23 cellular contexts compared by ENCODE assay signal in genomic region chr15:62802612-62803011, GRCh38.
DNase-seq lines count a peak whose midpoint lies in the region; ATAC-seq and TF ChIP-seq lines count a peak whose summit lies in the region.
"Had no signal": no experiment of that assay in that cellular context is flagged by ENCODE, and none has a peak within 500 bp of the region (broad histone marks: within the 10 kb centered on the region; RNA-seq: fewer than 3 reads in every experiment).

No MANE protein-coding gene starts in this region.

- H3K27ac Mint-ChIP-seq in chondrocyte (ENCODE audit: unreplicated experiment), result no peak overlapping the region
- H3K27ac Mint-ChIP-seq: CD4-positive, alpha-beta memory T cell; HFFc6 had no signal

- no peaks in the 10 kb centered on the region for H3K36me3 ChIP-seq in brain microvascular endothelial cell (replicated peaks)
- H3K36me3 ChIP-seq: HAP-1 had no signal

- H3K36me3 Mint-ChIP-seq in chondrocyte (ENCODE audit: low read depth), result peaks cover 8% of the 10 kb centered on the region
- H3K36me3 Mint-ChIP-seq: CD4-positive, alpha-beta memory T cell had no signal

- DNase-seq in Ammon's horn (ENCODE audit: low spot score) (peak; percentile 38), dorsolateral prefrontal cortex (no peak), midbrain (lab: John Stamatoyannopoulos, UW) (peak; percentile 8), putamen (ENCODE audit: low spot score) (peak; percentile 34), chondrocyte (ENCODE audit: low spot score) (no peak), brain microvascular endothelial cell (no peak), foreskin fibroblast (no peak)
- DNase-seq: 8988T; ACHN; AML-193; C1 segment of cervical spinal cord; Calu3; CD4-positive, alpha-beta memory T cell; COR-L47; DMS153; DND-41; GDM1; GOT3; HFFc6 had no signal

- in situ Hi-C loops in brain microvascular endothelial cell (cut with HindIII; ENCODE audit: low pct_ligation_motif_present, low sequenced_read_pairs), result no loop called here

- H3K27ac ChIP-seq in dorsolateral prefrontal cortex (peak overlapping the region in 41 of 59 donors; percentile 8 to 86 (median 57)), brain microvascular endothelial cell (no peak overlapping the region)
- H3K27ac ChIP-seq: A549 had no signal

- TF ChIP-seq CTCF in dorsolateral prefrontal cortex (IDR thresholded peaks at IDR 0.05 in 54 of 56, conservative IDR thresholded peaks at IDR 0.05 in 2 of 56; ENCODE audit: low read depth in 1 of 56, partially characterized antibody in 56 of 56) (no peak), chondrocyte (IDR thresholded peaks at IDR 0.05) (no peak), brain microvascular endothelial cell (IDR thresholded peaks at IDR 0.05; ENCODE audit: low read depth, low read length, missing control alignments) (no peak), foreskin fibroblast (IDR thresholded peaks at IDR 0.05; ENCODE audit: low read depth, low read length) (no peak)

- H3K27me3 Mint-ChIP-seq in chondrocyte (ENCODE audit: low read depth), result no peaks in the 10 kb centered on the region

- intact Hi-C loops in dorsolateral prefrontal cortex (cut with DNase I), result loop anchor here in 1 of 2 donors (5.0 kb wide), 1 partner anchor 45 kb away; no protein-coding TSS in a partner anchor

- H3K4me1 Mint-ChIP-seq in chondrocyte (ENCODE audit: low read depth), result no peaks in the 10 kb centered on the region
- H3K4me1 Mint-ChIP-seq: CD4-positive, alpha-beta memory T cell had no signal

- H3K27me3 ChIP-seq in dorsolateral prefrontal cortex (no peaks in the 10 kb centered on the region), brain microvascular endothelial cell (replicated peaks) (no peaks in the 10 kb centered on the region)

- H3K4me3 Mint-ChIP-seq in chondrocyte (ENCODE audit: unreplicated experiment), result no peak overlapping the region
- H3K4me3 Mint-ChIP-seq: CD4-positive, alpha-beta memory T cell; HFFc6 had no signal

- no peaks in the 10 kb centered on the region for H3K9me3 Mint-ChIP-seq in chondrocyte (ENCODE audit: low read depth)
- H3K9me3 Mint-ChIP-seq: CD4-positive, alpha-beta memory T cell; HFFc6 had no signal

- no peak for ATAC-seq in GM18511 (IDR thresholded peaks at IDR 0.05; ENCODE audit: unreplicated experiment)
- ATAC-seq: A549, GM12878 had no signal

- H3K4me3 ChIP-seq in dorsolateral prefrontal cortex (peak overlapping the region in 6 of 59 donors; percentile 1 to 29 (median 15)), brain microvascular endothelial cell (ENCODE audit: low read depth, low read length) (no peak overlapping the region), foreskin fibroblast (ENCODE audit: low read depth in 1 of 2, low read length in 2 of 2) (no peak overlapping the region)
- H3K4me3 ChIP-seq: A549, GM12878, HAP-1 had no signal

Comparison
In these comparisons a context has a peak if more than half of its experiments do, and no peak if none do; other contexts are left out.
1. DNase-seq: peak in Ammon's horn (single experiment), midbrain (single experiment) and putamen (single experiment); none in dorsolateral prefrontal cortex (0 of 10), chondrocyte (single experiment), brain microvascular endothelial cell (single experiment) and foreskin fibroblast (0 of 2).